In genomic region chr7:122884186-122884585, GRCh38 we compare ENCODE assay signal across 13 cellular contexts. TPM values are rescaled to one million over a fixed set of nuclear protein-coding genes. Genes with fewer than 3 reads are reported as not detected.
DNase-seq lines count a peak whose midpoint lies in the region; ATAC-seq, FAIRE-seq and TF ChIP-seq lines count a peak whose summit lies in the region.
"Had no signal": no experiment of that assay in that cellular context is flagged by ENCODE, and none has a peak within 500 bp of the region (broad histone marks: within the 10 kb centered on the region; RNA-seq: fewer than 3 reads in every experiment).

No MANE protein-coding gene starts in this region.

- no peak overlapping the region for H3K9ac ChIP-seq in astrocyte (ENCODE audit: low read length)
- no peak overlapping the region for H3K9ac ChIP-seq in trophoblast cell (ENCODE audit: low read length)
- H3K9ac ChIP-seq: BLaER1 had no signal

- H3K27me3 ChIP-seq in astrocyte (ENCODE audit: insufficient read depth, low read length), result no peaks in the 10 kb centered on the region
- peaks cover 6% of the 10 kb centered on the region for H3K27me3 ChIP-seq in trophoblast cell (ENCODE audit: insufficient read depth, low read length)
- H3K27me3 ChIP-seq: BLaER1 had no signal

- H2BK12ac ChIP-seq in trophoblast cell (ENCODE audit: low read length), result no peak overlapping the region

- H3K36me3 Mint-ChIP-seq in astrocyte (ENCODE audit: low read depth, unreplicated experiment) (no peaks in the 10 kb centered on the region), mesothelial cell of epicardium (no peaks in the 10 kb centered on the region)

- H3K9me3 ChIP-seq in astrocyte (ENCODE audit: insufficient read depth, low read depth, low read length) (no peaks in the 10 kb centered on the region), trophoblast cell (ENCODE audit: insufficient read depth, low read depth, low read length) (no peaks in the 10 kb centered on the region)

- no peak for FAIRE-seq in astrocyte (lab: Jason Lieb, UNC)
- FAIRE-seq: K562, urothelium cell line had no signal

- H3K14ac ChIP-seq in trophoblast cell (ENCODE audit: low read length), result no peak overlapping the region

- H3K9me3 Mint-ChIP-seq in astrocyte (ENCODE audit: unreplicated experiment) (no peaks in the 10 kb centered on the region), mesothelial cell of epicardium (no peaks in the 10 kb centered on the region)

- H3K4me1 ChIP-seq in astrocyte (ENCODE audit: insufficient read depth, low read length), result peaks cover 4% of the 10 kb centered on the region
- H3K4me1 ChIP-seq in trophoblast cell (ENCODE audit: control insufficient read depth in 1 of 2, insufficient read depth in 2 of 2, low read length in 2 of 2), result peaks cover 2 to 6% of the 10 kb centered on the region in 2 experiments
- H3K4me1 ChIP-seq: BLaER1 had no signal

- no peaks in the 10 kb centered on the region for H4K20me1 ChIP-seq in astrocyte (ENCODE audit: insufficient read depth, low read length)
- H4K20me1 ChIP-seq: BLaER1 had no signal

- H3K4me3 ChIP-seq in astrocyte (ENCODE audit: insufficient read depth, low read depth, low read length), result no peak overlapping the region
- H3K4me3 ChIP-seq in trophoblast cell (ENCODE audit: low read depth, low read length), result no peak overlapping the region
- H3K4me3 ChIP-seq: BLaER1, K562 had no signal

- no peak overlapping the region for H2AFZ ChIP-seq in astrocyte (ENCODE audit: low read depth, low read length)
- no peak overlapping the region for H2AFZ ChIP-seq in trophoblast cell (ENCODE audit: insufficient read depth, low read length, poor library complexity)

- no peak overlapping the region for H2AK5ac ChIP-seq in trophoblast cell (ENCODE audit: low read length)

- no peak overlapping the region for H4K12ac ChIP-seq in trophoblast cell (ENCODE audit: low read depth, low read length)

- H4K8ac ChIP-seq in trophoblast cell (ENCODE audit: low read depth, low read length), result no peak overlapping the region

- peaks cover 2% of the 10 kb centered on the region for H3K79me1 ChIP-seq in trophoblast cell (ENCODE audit: low read length)

- TF ChIP-seq CTCF in astrocyte (IDR thresholded peaks at IDR 0.05; ENCODE audit: insufficient read depth, low read depth, low read length) (no peak), mesothelial cell of epicardium (IDR thresholded peaks at IDR 0.05; ENCODE audit: unreplicated experiment) (no peak)

- H3K4ac ChIP-seq in trophoblast cell (ENCODE audit: low read depth, low read length), result no peak overlapping the region

- H3K4me1 Mint-ChIP-seq in astrocyte (ENCODE audit: low read depth, unreplicated experiment) (peaks cover 7% of the 10 kb centered on the region), mesothelial cell of epicardium (peaks cover 25% of the 10 kb centered on the region)

- no peak overlapping the region for H2BK5ac ChIP-seq in trophoblast cell (ENCODE audit: low read depth, low read length, poor library complexity)

- H3K79me2 ChIP-seq in astrocyte (ENCODE audit: insufficient read depth, low read length) (no peaks in the 10 kb centered on the region), trophoblast cell (ENCODE audit: control insufficient read depth, insufficient read depth, low read length, poor library complexity) (no peaks in the 10 kb centered on the region)

- H3K27me3 Mint-ChIP-seq in astrocyte (ENCODE audit: low read depth, unreplicated experiment), result peaks cover under 1% of the 10 kb centered on the region
- peaks cover 36% of the 10 kb centered on the region for H3K27me3 Mint-ChIP-seq in mesothelial cell of epicardium (ENCODE audit: low read depth)

- no peak overlapping the region for H3K27ac Mint-ChIP-seq in astrocyte (ENCODE audit: unreplicated experiment)
- H3K27ac Mint-ChIP-seq in mesothelial cell of epicardium, result no peak overlapping the region

- H3K27ac ChIP-seq in astrocyte (ENCODE audit: low read depth, low read length), result no peak overlapping the region
- no peak overlapping the region for H3K27ac ChIP-seq in trophoblast cell (ENCODE audit: low read depth, low read length)
- H3K27ac ChIP-seq: BLaER1 had no signal

- peak overlapping the region; percentile 94 for H3K4me3 Mint-ChIP-seq in astrocyte (ENCODE audit: unreplicated experiment)
- peak overlapping the region; percentile 34 for H3K4me3 Mint-ChIP-seq in mesothelial cell of epicardium

- DNase-seq in DMS153 treated with DMSO at 0.1 percent for 48 hours (lab: John Stamatoyannopoulos, UW; ENCODE audit: unreplicated experiment), result peak; percentile 92
- peak; percentile 85 for DNase-seq in NCI-H2029 (lab: John Stamatoyannopoulos, UW)
- DNase-seq in astrocyte (ENCODE audit: low read depth), result no peak
- DNase-seq in mesothelial cell of epicardium (ENCODE audit: low spot score in 2 of 2, unreplicated experiment in 2 of 2), result no peak
- no peak for DNase-seq in trophoblast cell
- DNase-seq: anterior cingulate cortex, T1000 had no signal

- H3K4me2 ChIP-seq in astrocyte (ENCODE audit: low read length) (no peak overlapping the region), trophoblast cell (ENCODE audit: low read length) (no peak overlapping the region)
- H3K4me2 ChIP-seq: BLaER1 had no signal

- ATAC-seq in HG02759 (IDR thresholded peaks at IDR 0.05; ENCODE audit: unreplicated experiment) (no peak), GM21381 (IDR thresholded peaks at IDR 0.05; ENCODE audit: unreplicated experiment) (no peak), HG02973 (IDR thresholded peaks at IDR 0.05; ENCODE audit: unreplicated experiment) (no peak)
- ATAC-seq: K562 had no signal

- H3K18ac ChIP-seq in trophoblast cell (ENCODE audit: low read length), result no peak overlapping the region

- no peak overlapping the region for H3K23ac ChIP-seq in trophoblast cell (ENCODE audit: low read length)

- H3K36me3 ChIP-seq in astrocyte (ENCODE audit: insufficient read depth, low read length) (no peaks in the 10 kb centered on the region), trophoblast cell (ENCODE audit: control insufficient read depth in 1 of 2, insufficient read depth in 2 of 2, low read length in 2 of 2) (no peaks in the 10 kb centered on the region)
- H3K36me3 ChIP-seq: BLaER1 had no signal

- no peak overlapping the region for H4K91ac ChIP-seq in trophoblast cell (ENCODE audit: low read depth, low read length)

- no peak overlapping the region for H2BK120ac ChIP-seq in trophoblast cell (ENCODE audit: insufficient read depth, low read length, poor library complexity)

- WGBS in trophoblast cell (ENCODE audit: extremely low coverage, insufficient coverage, insufficient read length), result no CpG with 5 or more reads among the region's 4 CpGs

RNA-seq across cellular contexts. Expression of gene CADPS2, which starts 2.1 kb away (rescaled TPM):
- 6.1 and 6.4 TPM in 2 replicates for total RNA-seq in astrocyte
- 1.9 to 2.7 TPM (median 2.3 TPM) in 3 replicates for total RNA-seq in mesothelial cell of epicardium
- 0.79 and 1.00 TPM in 2 replicates for polyA plus RNA-seq in trophoblast cell (2013)

Comparison
In these comparisons a context has a peak if more than half of its experiments do, and no peak if none do; other contexts are left out.
1. DNase-seq: peak in DMS153 treated with DMSO at 0.1 percent for 48 hours (single experiment) and NCI-H2029 (single experiment); none in astrocyte (single experiment), mesothelial cell of epicardium (0 of 2) and trophoblast cell (0 of 2).